In genomic region chr12:5505751-5506150, GRCh38 we compare ENCODE assay signal across 29 cellular contexts.
"Had no signal": no experiment of that assay in that cellular context is flagged by ENCODE, and none has a peak within 500 bp of the region (broad histone marks: within the 10 kb centered on the region; RNA-seq: fewer than 3 reads in every experiment).

No MANE protein-coding gene starts in this region.

- H3K9me3 ChIP-seq: adrenal gland, body of pancreas, esophagus muscularis mucosa, heart left ventricle, left lung, lower lobe of right lung, right lobe of liver, upper lobe of left lung had no signal

- H3K36me3 Mint-ChIP-seq: activated naive CD8-positive, alpha-beta T cell treated with anti-CD3 and anti-CD28 coated beads for 36 hours; natural killer cell; neural progenitor cell had no signal

- ATAC-seq: activated CD8-positive, alpha-beta T cell treated with anti-CD3 and anti-CD28 coated beads for 36 hours; body of pancreas; foreskin keratinocyte; left lung; lower lobe of right lung; stimulated activated naive CD8-positive, alpha-beta T cell treated with anti-CD3 and anti-CD28 coated beads, Interleukin-15, Interleukin-2, amounts not matched to agents 100 U/mL and 50 U/mL, for 24 hours had no signal

- DNase-seq: activated CD4-positive, alpha-beta T cell treated with anti-CD3 and anti-CD28 coated beads for 1 hour; activated CD4-positive, alpha-beta T cell treated with anti-CD3 and anti-CD28 coated beads, Interleukin-2, amount 10 ng/mL, durations not matched to agents 7 days and 5 days; activated CD8-positive, alpha-beta T cell treated with anti-CD3 and anti-CD28 coated beads for 36 hours; activated effector memory CD4-positive, alpha-beta T cell treated with Interleukin-2 at 50 U/mL for 16 hours; activated naive CD4-positive, alpha-beta T cell treated with Interleukin-2 at 50 U/mL for 16 hours; activated naive CD8-positive, alpha-beta T cell treated with anti-CD3 and anti-CD28 coated beads for 36 hours; activated T-cell treated with anti-CD3 and anti-CD28 coated beads for 4 hours; aorta; body of pancreas; cerebellar nuclear complex; cortex of kidney; foreskin keratinocyte; heart left ventricle; kidney glomerular epithelial cell; left lung; lower lobe of right lung; mesenchymal stem cell; natural killer cell; posterior cingulate gyrus; right lobe of liver; stimulated activated CD4-positive, alpha-beta T cell treated with anti-CD3 and anti-CD28 coated beads, Interleukin-12 subunit alpha, Interleukin-12 subunit beta, amount 100 ng/mL, for 4 hours; stimulated activated CD4-positive, alpha-beta T cell treated with anti-CD3 and anti-CD28 coated beads, Interleukin-4, amount 100 ng/mL, for 1 hour; stimulated activated naive CD8-positive, alpha-beta T cell treated with anti-CD3 and anti-CD28 coated beads, Interleukin-15, Interleukin-2, amounts not matched to agents 100 U/mL and 50 U/mL, for 24 hours; T-helper 2 cell; upper lobe of left lung had no signal

- H3K4me1 ChIP-seq: adrenal gland, body of pancreas, left lung, lower lobe of right lung, neural progenitor cell, right lobe of liver, upper lobe of left lung had no signal

- H3K4me3 ChIP-seq: adrenal gland, body of pancreas, cardiac muscle cell, esophagus muscularis mucosa, heart left ventricle, left lung, lower lobe of right lung, neural progenitor cell, right lobe of liver, upper lobe of left lung had no signal

- H3K4me1 Mint-ChIP-seq: activated CD4-positive, alpha-beta T cell treated with anti-CD3 and anti-CD28 coated beads, Interleukin-2, amount 10 ng/mL, durations not matched to agents 7 days and 5 days; activated naive CD8-positive, alpha-beta T cell treated with anti-CD3 and anti-CD28 coated beads for 36 hours; natural killer cell had no signal

- H3K27ac Mint-ChIP-seq: activated CD4-positive, alpha-beta T cell treated with anti-CD3 and anti-CD28 coated beads, Interleukin-2, amount 10 ng/mL, durations not matched to agents 7 days and 5 days; activated CD8-positive, alpha-beta T cell treated with anti-CD3 and anti-CD28 coated beads for 36 hours; activated naive CD8-positive, alpha-beta T cell treated with anti-CD3 and anti-CD28 coated beads for 36 hours; natural killer cell; neural progenitor cell had no signal

- H3K36me3 ChIP-seq: adrenal gland, cardiac muscle cell, esophagus muscularis mucosa, heart left ventricle, left lung, lower lobe of right lung, neural progenitor cell, right lobe of liver, upper lobe of left lung had no signal

- H3K9me3 Mint-ChIP-seq: activated CD4-positive, alpha-beta T cell treated with anti-CD3 and anti-CD28 coated beads, Interleukin-2, amount 10 ng/mL, durations not matched to agents 7 days and 5 days; activated CD8-positive, alpha-beta T cell treated with anti-CD3 and anti-CD28 coated beads for 36 hours; activated naive CD8-positive, alpha-beta T cell treated with anti-CD3 and anti-CD28 coated beads for 36 hours; natural killer cell; neural progenitor cell had no signal

- H3K27me3 ChIP-seq: adrenal gland, body of pancreas, cardiac muscle cell, foreskin keratinocyte, left lung, neural progenitor cell, right lobe of liver, upper lobe of left lung had no signal

- H3K4me3 Mint-ChIP-seq: activated CD4-positive, alpha-beta T cell treated with anti-CD3 and anti-CD28 coated beads, Interleukin-2, amount 10 ng/mL, durations not matched to agents 7 days and 5 days; activated CD8-positive, alpha-beta T cell treated with anti-CD3 and anti-CD28 coated beads for 36 hours; activated naive CD8-positive, alpha-beta T cell treated with anti-CD3 and anti-CD28 coated beads for 36 hours; natural killer cell; neural progenitor cell had no signal

- H3K27ac ChIP-seq: adrenal gland, body of pancreas, cardiac muscle cell, esophagus muscularis mucosa, foreskin keratinocyte, heart left ventricle, left lung, lower lobe of right lung, neural progenitor cell, right lobe of liver, upper lobe of left lung had no signal
